Comparison of ENCODE assay signal across 16 cellular contexts in the genomic region with DNA sequence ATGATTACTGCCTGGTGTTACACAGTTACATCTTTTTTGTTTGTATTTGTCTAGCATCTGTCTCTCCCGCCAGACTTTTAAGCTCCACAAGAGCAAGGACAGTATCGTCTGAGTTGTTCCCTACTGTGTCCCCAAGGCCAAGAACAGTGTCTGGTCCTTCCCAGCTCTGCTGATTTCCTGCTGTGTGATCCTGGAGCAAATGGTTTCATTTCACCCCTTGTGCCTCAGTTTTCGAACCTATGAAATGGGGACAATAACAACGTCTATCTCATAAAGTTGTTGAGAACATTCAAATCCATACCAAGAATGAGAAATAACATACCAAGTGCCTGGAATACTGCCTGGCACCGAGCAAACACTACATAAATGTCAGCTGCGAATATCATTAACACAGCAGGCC. TPM values are rescaled to one million over a fixed set of nuclear protein-coding genes. Genes with fewer than 3 reads are reported as not detected.
A peak's percentile ranks its signal among the peaks of the same experiment; 100 is the strongest.
DNase-seq lines count a peak whose midpoint lies in the region; ATAC-seq and TF ChIP-seq lines count a peak whose summit lies in the region.
"Had no signal": no experiment of that assay in that cellular context is flagged by ENCODE, and none has a peak within 500 bp of the region (broad histone marks: within the 10 kb centered on the region; RNA-seq: fewer than 3 reads in every experiment).

No MANE protein-coding gene starts in this region.

- peaks cover 22% of the 10 kb centered on the region for H3K4me1 ChIP-seq in lower lobe of right lung

- H3K36me3 Mint-ChIP-seq in stimulated activated naive CD8-positive, alpha-beta T cell treated with anti-CD3 and anti-CD28 coated beads, Interleukin-15, Interleukin-2, amounts not matched to agents 100 ng/mL and 50 ng/mL, for 24 hours (ENCODE audit: low read depth), result peaks cover 38% of the 10 kb centered on the region
- H3K36me3 Mint-ChIP-seq in activated CD8-positive, alpha-beta T cell treated with anti-CD3 and anti-CD28 coated beads, Interleukin-2, amount 10 ng/mL, durations not matched to agents 7 days and 5 days (ENCODE audit: low read depth), result peaks cover 38% of the 10 kb centered on the region

- H3K4me1 Mint-ChIP-seq in stimulated activated naive CD8-positive, alpha-beta T cell treated with anti-CD3 and anti-CD28 coated beads, Interleukin-15, Interleukin-2, amounts not matched to agents 100 ng/mL and 50 ng/mL, for 24 hours (ENCODE audit: low read depth), result peaks cover 58% of the 10 kb centered on the region
- H3K4me1 Mint-ChIP-seq in activated CD8-positive, alpha-beta T cell treated with anti-CD3 and anti-CD28 coated beads, Interleukin-2, amount 10 ng/mL, durations not matched to agents 7 days and 5 days (ENCODE audit: low read depth), result peaks cover 43% of the 10 kb centered on the region

- peak overlapping the region; percentile 80 for H3K27ac ChIP-seq in lower lobe of right lung
- H3K27ac ChIP-seq: ovary had no signal

- H3K9me3 ChIP-seq in lower lobe of right lung, result no peaks in the 10 kb centered on the region
- H3K9me3 ChIP-seq: ovary had no signal

- CTCF ChIA-PET in activated CD8-positive, alpha-beta T cell treated with anti-CD3 and anti-CD28 coated beads, Interleukin-2, amount 10 ng/mL, durations not matched to agents 7 days and 5 days (lab: Charles Lee), result interaction anchor here (0.9 to 12.8 kb wide), 4 partner anchors 10 to 31 kb away, joined by 3 to 239 read pairs (median 22); a partner anchor contains a TSS

- no peak for TF ChIP-seq CTCF in lower lobe of right lung (IDR thresholded peaks at IDR 0.05)

- intact Hi-C loops in lower lobe of right lung (cut with DNase I), result no loop called here

- peaks cover 36% of the 10 kb centered on the region for H3K36me3 ChIP-seq in lower lobe of right lung
- H3K36me3 ChIP-seq: ovary had no signal

- H3K4me3 ChIP-seq in lower lobe of right lung, result no peak overlapping the region
- H3K4me3 ChIP-seq: lung, ovary had no signal

- POLR2A ChIA-PET in activated CD8-positive, alpha-beta T cell treated with anti-CD3 and anti-CD28 coated beads, Interleukin-2, amount 10 ng/mL, durations not matched to agents 7 days and 5 days (lab: Charles Lee), result interaction anchor here (1.0 kb wide), 2 partner anchors 9 to 11 kb away, joined by 3 to 4 read pairs; a partner anchor contains a TSS

- H3K27me3 Mint-ChIP-seq in stimulated activated naive CD8-positive, alpha-beta T cell treated with anti-CD3 and anti-CD28 coated beads, Interleukin-15, Interleukin-2, amounts not matched to agents 100 ng/mL and 50 ng/mL, for 24 hours, result no peaks in the 10 kb centered on the region
- H3K27me3 Mint-ChIP-seq in activated CD8-positive, alpha-beta T cell treated with anti-CD3 and anti-CD28 coated beads, Interleukin-2, amount 10 ng/mL, durations not matched to agents 7 days and 5 days (ENCODE audit: low read depth), result no peaks in the 10 kb centered on the region

- no peak for ATAC-seq in stimulated activated naive CD8-positive, alpha-beta T cell treated with anti-CD3 and anti-CD28 coated beads, Interleukin-15, Interleukin-2, amounts not matched to agents 100 U/mL and 50 U/mL, for 24 hours
- ATAC-seq in activated CD8-positive, alpha-beta T cell treated with anti-CD3 and anti-CD28 coated beads, Interleukin-2, amount 10 ng/mL, durations not matched to agents 7 days and 5 days, result no peak
- ATAC-seq in lower lobe of right lung (no peak), HG03520 (IDR thresholded peaks at IDR 0.05; ENCODE audit: unreplicated experiment) (no peak)

- no peaks in the 10 kb centered on the region for H3K9me3 Mint-ChIP-seq in stimulated activated naive CD8-positive, alpha-beta T cell treated with anti-CD3 and anti-CD28 coated beads, Interleukin-15, Interleukin-2, amounts not matched to agents 100 ng/mL and 50 ng/mL, for 24 hours
- H3K9me3 Mint-ChIP-seq in activated CD8-positive, alpha-beta T cell treated with anti-CD3 and anti-CD28 coated beads, Interleukin-2, amount 10 ng/mL, durations not matched to agents 7 days and 5 days (ENCODE audit: insufficient read depth), result no peaks in the 10 kb centered on the region

- peak overlapping the region; percentile 0 for H3K4me3 Mint-ChIP-seq in stimulated activated naive CD8-positive, alpha-beta T cell treated with anti-CD3 and anti-CD28 coated beads, Interleukin-15, Interleukin-2, amounts not matched to agents 100 ng/mL and 50 ng/mL, for 24 hours
- H3K4me3 Mint-ChIP-seq in activated CD8-positive, alpha-beta T cell treated with anti-CD3 and anti-CD28 coated beads, Interleukin-2, amount 10 ng/mL, durations not matched to agents 7 days and 5 days, result no peak overlapping the region

- peak overlapping the region; percentile 88 for H3K27ac Mint-ChIP-seq in stimulated activated naive CD8-positive, alpha-beta T cell treated with anti-CD3 and anti-CD28 coated beads, Interleukin-15, Interleukin-2, amounts not matched to agents 100 ng/mL and 50 ng/mL, for 24 hours
- peak overlapping the region; percentile 97 for H3K27ac Mint-ChIP-seq in activated CD8-positive, alpha-beta T cell treated with anti-CD3 and anti-CD28 coated beads, Interleukin-2, amount 10 ng/mL, durations not matched to agents 7 days and 5 days

- no peaks in the 10 kb centered on the region for H3K27me3 ChIP-seq in lower lobe of right lung (ENCODE audit: low read depth)
- H3K27me3 ChIP-seq: ovary had no signal

- DNase-seq in stimulated activated naive CD8-positive, alpha-beta T cell treated with anti-CD3 and anti-CD28 coated beads, Interleukin-15, Interleukin-2, amounts not matched to agents 100 U/mL and 50 U/mL, for 24 hours, result no peak
- DNase-seq in activated CD8-positive, alpha-beta T cell treated with anti-CD3 and anti-CD28 coated beads, Interleukin-2, amount 10 ng/mL, durations not matched to agents 7 days and 5 days, result no peak
- DNase-seq in lower lobe of right lung (no peak), NCI-H446 (lab: John Stamatoyannopoulos, UW) (no peak), NCI-H526 (lab: John Stamatoyannopoulos, UW) (no peak), NCI-H187 treated with DMSO at 0.1 percent for 48 hours (lab: John Stamatoyannopoulos, UW) (no peak)
- DNase-seq: activated CD4-positive, CD25-positive, alpha-beta regulatory T cell; cortex of kidney; NCI-H2081 treated with DMSO at 0.1 percent for 48 hours; NK-92 treated with Interleukin-12 subunit alpha and Interleukin-12 subunit beta, amount 100 ng/mL, for 24 hours; ovary; SIG-M5; stimulated activated CD8-positive, alpha-beta memory T cell treated with anti-CD3 and anti-CD28 coated beads, Interleukin-4, amount 100 ng/mL, for 48 hours had no signal

RNA-seq across cellular contexts. Expression of a gene that starts 11.5 kb away (rescaled TPM):
- 10 to 100 TPM; 46.5 to 48.4 TPM for total RNA-seq in activated CD8-positive, alpha-beta T cell treated with anti-CD3 and anti-CD28 coated beads, Interleukin-2, amount 10 ng/mL, durations not matched to agents 7 days and 5 days
- total RNA-seq in lower lobe of right lung, result 26.9 TPM

RNA-seq across cellular contexts. Expression of a gene that starts 11.8 kb away (rescaled TPM):
- total RNA-seq in activated CD8-positive, alpha-beta T cell treated with anti-CD3 and anti-CD28 coated beads, Interleukin-2, amount 10 ng/mL, durations not matched to agents 7 days and 5 days, result 1 to 10 TPM; 7.4 to 8.9 TPM
- total RNA-seq in lower lobe of right lung, result 5.8 TPM

RNA-seq across cellular contexts. Expression of a gene that starts 30.8 kb away (rescaled TPM):
- total RNA-seq in activated CD8-positive, alpha-beta T cell treated with anti-CD3 and anti-CD28 coated beads, Interleukin-2, amount 10 ng/mL, durations not matched to agents 7 days and 5 days, result 1 to 10 TPM; 3.4 to 3.7 TPM
- total RNA-seq in lower lobe of right lung, result 2.8 TPM

RNA-seq across cellular contexts. Expression of a gene that starts 32.1 kb away (rescaled TPM):
- total RNA-seq in activated CD8-positive, alpha-beta T cell treated with anti-CD3 and anti-CD28 coated beads, Interleukin-2, amount 10 ng/mL, durations not matched to agents 7 days and 5 days, result 10 to 100 TPM; 11.2 to 14.0 TPM
- 21.1 TPM for total RNA-seq in lower lobe of right lung

RNA-seq across cellular contexts. Expression of a gene that starts 32.6 kb away (rescaled TPM):
- 10 to 100 TPM; 14.1 to 17.3 TPM for total RNA-seq in activated CD8-positive, alpha-beta T cell treated with anti-CD3 and anti-CD28 coated beads, Interleukin-2, amount 10 ng/mL, durations not matched to agents 7 days and 5 days
- total RNA-seq in lower lobe of right lung, result 14.2 TPM
